Comparison of ENCODE assay signal across 24 cellular contexts in genomic region chr4:98352403-98352802, GRCh38.
DNase-seq lines count a peak whose midpoint lies in the region; ATAC-seq and TF ChIP-seq lines count a peak whose summit lies in the region.
"Had no signal": no experiment of that assay in that cellular context is flagged by ENCODE, and none has a peak within 500 bp of the region (broad histone marks: within the 10 kb centered on the region; RNA-seq: fewer than 3 reads in every experiment).

No MANE protein-coding gene starts in this region.

- peak overlapping the region; percentile 1 for H3K9ac ChIP-seq in SK-N-MC (ENCODE audit: insufficient read length)

- peak in 2 of 3 donors; percentile 36 to 45 for ATAC-seq in natural killer cell
- no peak for ATAC-seq in natural killer cell treated with Interleukin-12 subunit alpha and Interleukin-12 subunit beta and Interleukin-15 and Interleukin-18, amount 100 ng/mL, for 72 hours
- ATAC-seq: activated naive CD8-positive, alpha-beta T cell treated with anti-CD3 and anti-CD28 coated beads, Interleukin-2, amount 50 U/mL, for 24 hours; body of pancreas; stimulated activated naive CD8-positive, alpha-beta T cell treated with anti-CD3 and anti-CD28 coated beads, Interleukin-15, amount 100 ng/mL, for 72 hours had no signal

- H3K27ac Mint-ChIP-seq in natural killer cell (peak overlapping the region; percentile 66 to 77), endothelial cell (ENCODE audit: unreplicated experiment) (no peak overlapping the region)
- H3K27ac Mint-ChIP-seq in natural killer cell treated with Interleukin-12 subunit alpha and Interleukin-12 subunit beta and Interleukin-15 and Interleukin-18, amount 100 ng/mL, for 72 hours: peak overlapping the region in 1 of 2 donors; percentile 29
- H3K27ac Mint-ChIP-seq in activated naive CD4-positive, alpha-beta T cell treated with anti-CD3 and anti-CD28 coated beads, Interleukin-2, amount 10 ng/mL, durations not matched to agents 7 days and 5 days: no peak overlapping the region
- H3K27ac Mint-ChIP-seq: activated CD4-positive, alpha-beta memory T cell treated with anti-CD3 and anti-CD28 coated beads, Interleukin-2, amount 10 ng/mL, durations not matched to agents 7 days and 5 days; activated naive CD8-positive, alpha-beta T cell treated with anti-CD3 and anti-CD28 coated beads, Interleukin-2, amount 50 U/mL, for 24 hours; stimulated activated naive CD8-positive, alpha-beta T cell treated with anti-CD3 and anti-CD28 coated beads, Interleukin-15, amount 100 ng/mL, for 72 hours had no signal

- H3K9me3 Mint-ChIP-seq in natural killer cell (no peaks in the 10 kb centered on the region), endothelial cell (ENCODE audit: unreplicated experiment) (no peaks in the 10 kb centered on the region)
- peaks cover 4% of the 10 kb centered on the region for H3K9me3 Mint-ChIP-seq in natural killer cell treated with Interleukin-12 subunit alpha and Interleukin-12 subunit beta and Interleukin-15 and Interleukin-18, amount 100 ng/mL, for 72 hours
- peaks cover 11% of the 10 kb centered on the region for H3K9me3 Mint-ChIP-seq in activated naive CD4-positive, alpha-beta T cell treated with anti-CD3 and anti-CD28 coated beads, Interleukin-2, amount 10 ng/mL, durations not matched to agents 7 days and 5 days
- H3K9me3 Mint-ChIP-seq: stimulated activated naive CD8-positive, alpha-beta T cell treated with anti-CD3 and anti-CD28 coated beads, Interleukin-15, amount 100 ng/mL, for 72 hours had no signal

- H3K36me3 Mint-ChIP-seq in natural killer cell (no peaks in the 10 kb centered on the region), endothelial cell (ENCODE audit: low read depth, unreplicated experiment) (peaks cover 4% of the 10 kb centered on the region)
- H3K36me3 Mint-ChIP-seq in natural killer cell treated with Interleukin-12 subunit alpha and Interleukin-12 subunit beta and Interleukin-15 and Interleukin-18, amount 100 ng/mL, for 72 hours: peaks cover 13% of the 10 kb centered on the region
- H3K36me3 Mint-ChIP-seq in activated naive CD4-positive, alpha-beta T cell treated with anti-CD3 and anti-CD28 coated beads, Interleukin-2, amount 10 ng/mL, durations not matched to agents 7 days and 5 days: peaks cover 26% of the 10 kb centered on the region

- CTCF ChIA-PET in activated naive CD4-positive, alpha-beta T cell treated with anti-CD3 and anti-CD28 coated beads, Interleukin-2, amount 10 ng/mL, durations not matched to agents 7 days and 5 days (lab: Charles Lee): no interaction called here

- H3K36me3 ChIP-seq in SK-N-MC (ENCODE audit: insufficient read depth, low read length): no peaks in the 10 kb centered on the region
- H3K36me3 ChIP-seq: prostate gland had no signal

- intact Hi-C loops in natural killer cell (cut with micrococcal nuclease): loop anchor here (5.0 kb wide), 1 partner anchor 80 kb away; no protein-coding TSS in a partner anchor

- TF ChIP-seq CTCF in natural killer cell (IDR thresholded peaks at IDR 0.05): no peak
- no peak for TF ChIP-seq CTCF in fibroblast of pulmonary artery (IDR thresholded peaks at IDR 0.05; ENCODE audit: low read length, missing control alignments)
- TF ChIP-seq CTCF in endothelial cell (IDR thresholded peaks at IDR 0.05; ENCODE audit: unreplicated experiment): no peak

- no peaks in the 10 kb centered on the region for H3K9me3 ChIP-seq in SK-N-MC (ENCODE audit: low read depth, low read length)
- H3K9me3 ChIP-seq: body of pancreas, esophagus muscularis mucosa, prostate gland had no signal

- 0 out of 2 replicates have a peak overlapping the region, but pooled peaks have one; percentile 6 for H3K4me3 ChIP-seq in SK-N-MC
- H3K4me3 ChIP-seq in fibroblast of pulmonary artery (replicated peaks; ENCODE audit: low read depth, low read length): peak overlapping the region; percentile 15
- H3K4me3 ChIP-seq: body of pancreas, esophagus muscularis mucosa, prostate gland, tibial nerve had no signal

- DNase-seq in natural killer cell: no peak
- no peak for DNase-seq in natural killer cell treated with Interleukin-12 subunit alpha and Interleukin-12 subunit beta and Interleukin-15 and Interleukin-18, amount 100 ng/mL, for 72 hours (ENCODE audit: low spot score)
- DNase-seq in SK-N-MC (ENCODE audit: low read depth, low spot score): no peak
- DNase-seq in fibroblast of pulmonary artery (ENCODE audit: low read depth): peak; percentile 39
- no peak for DNase-seq in NCI-H187 (lab: John Stamatoyannopoulos, UW)
- no peak for DNase-seq in activated naive CD4-positive, alpha-beta T cell treated with anti-CD3 and anti-CD28 coated beads, Interleukin-2, amount 10 ng/mL, durations not matched to agents 7 days and 5 days
- no peak for DNase-seq in NCI-H1694 treated with DMSO at 0.1 percent for 48 hours (lab: John Stamatoyannopoulos, UW)
- DNase-seq in endothelial cell (ENCODE audit: low spot score): no peak
- DNase-seq: 8988T; activated CD4-positive, alpha-beta memory T cell treated with anti-CD3 and anti-CD28 coated beads, Interleukin-2, amount 10 ng/mL, durations not matched to agents 7 days and 5 days; activated effector memory CD4-positive, alpha-beta T cell treated with Interleukin-2 at 50 U/mL for 16 hours; activated naive CD8-positive, alpha-beta T cell treated with anti-CD3 and anti-CD28 coated beads, Interleukin-2, amount 50 U/mL, for 24 hours; body of pancreas; CD8-positive, alpha-beta memory T cell; effector memory CD4-positive, alpha-beta T cell; mammary epithelial cell; NCI-H1105 treated with DMSO at 0.1 percent for 48 hours; NCI-H2081 treated with DMSO at 0.1 percent for 48 hours; NCI-H446 treated with DMSO at 0.1 percent for 48 hours; stimulated activated CD4-positive, alpha-beta T cell treated with anti-CD3 and anti-CD28 coated beads, Interleukin-15, amount 100 ng/mL, for 24 hours; stimulated activated naive CD8-positive, alpha-beta T cell treated with anti-CD3 and anti-CD28 coated beads, Interleukin-15, amount 100 ng/mL, for 72 hours had no signal

- no peaks in the 10 kb centered on the region for H3K27me3 Mint-ChIP-seq in natural killer cell (ENCODE audit: low read depth in 2 of 2)
- no peaks in the 10 kb centered on the region for H3K27me3 Mint-ChIP-seq in natural killer cell treated with Interleukin-12 subunit alpha and Interleukin-12 subunit beta and Interleukin-15 and Interleukin-18, amount 100 ng/mL, for 72 hours
- H3K27me3 Mint-ChIP-seq in activated naive CD4-positive, alpha-beta T cell treated with anti-CD3 and anti-CD28 coated beads, Interleukin-2, amount 10 ng/mL, durations not matched to agents 7 days and 5 days: no peaks in the 10 kb centered on the region
- H3K27me3 Mint-ChIP-seq in endothelial cell (ENCODE audit: unreplicated experiment): no peaks in the 10 kb centered on the region
- H3K27me3 Mint-ChIP-seq: activated CD4-positive, alpha-beta memory T cell treated with anti-CD3 and anti-CD28 coated beads, Interleukin-2, amount 10 ng/mL, durations not matched to agents 7 days and 5 days; activated naive CD8-positive, alpha-beta T cell treated with anti-CD3 and anti-CD28 coated beads, Interleukin-2, amount 50 U/mL, for 24 hours; CD8-positive, alpha-beta memory T cell; stimulated activated naive CD8-positive, alpha-beta T cell treated with anti-CD3 and anti-CD28 coated beads, Interleukin-15, amount 100 ng/mL, for 72 hours had no signal

- H3K27ac ChIP-seq in SK-N-MC: peak overlapping the region; percentile 75
- H3K27ac ChIP-seq: body of pancreas, esophagus muscularis mucosa, prostate gland, tibial nerve had no signal

- H3K4me1 Mint-ChIP-seq in natural killer cell (peaks cover 25 to 27% of the 10 kb centered on the region in 2 donors), endothelial cell (ENCODE audit: unreplicated experiment) (no peaks in the 10 kb centered on the region)
- H3K4me1 Mint-ChIP-seq in natural killer cell treated with Interleukin-12 subunit alpha and Interleukin-12 subunit beta and Interleukin-15 and Interleukin-18, amount 100 ng/mL, for 72 hours (ENCODE audit: low read depth in 2 of 2): peaks cover 6 to 13% of the 10 kb centered on the region in 2 donors
- no peaks in the 10 kb centered on the region for H3K4me1 Mint-ChIP-seq in activated naive CD4-positive, alpha-beta T cell treated with anti-CD3 and anti-CD28 coated beads, Interleukin-2, amount 10 ng/mL, durations not matched to agents 7 days and 5 days
- H3K4me1 Mint-ChIP-seq: activated CD4-positive, alpha-beta memory T cell treated with anti-CD3 and anti-CD28 coated beads, Interleukin-2, amount 10 ng/mL, durations not matched to agents 7 days and 5 days; stimulated activated naive CD8-positive, alpha-beta T cell treated with anti-CD3 and anti-CD28 coated beads, Interleukin-15, amount 100 ng/mL, for 72 hours had no signal

- H3K4me3 Mint-ChIP-seq in natural killer cell (peak overlapping the region; percentile 65), endothelial cell (ENCODE audit: unreplicated experiment) (no peak overlapping the region)
- no peak overlapping the region for H3K4me3 Mint-ChIP-seq in natural killer cell treated with Interleukin-12 subunit alpha and Interleukin-12 subunit beta and Interleukin-15 and Interleukin-18, amount 100 ng/mL, for 72 hours
- H3K4me3 Mint-ChIP-seq in activated naive CD4-positive, alpha-beta T cell treated with anti-CD3 and anti-CD28 coated beads, Interleukin-2, amount 10 ng/mL, durations not matched to agents 7 days and 5 days: no peak overlapping the region
- H3K4me3 Mint-ChIP-seq: activated CD4-positive, alpha-beta memory T cell treated with anti-CD3 and anti-CD28 coated beads, Interleukin-2, amount 10 ng/mL, durations not matched to agents 7 days and 5 days; activated naive CD8-positive, alpha-beta T cell treated with anti-CD3 and anti-CD28 coated beads, Interleukin-2, amount 50 U/mL, for 24 hours; CD8-positive, alpha-beta memory T cell; stimulated activated naive CD8-positive, alpha-beta T cell treated with anti-CD3 and anti-CD28 coated beads, Interleukin-15, amount 100 ng/mL, for 72 hours had no signal

Comparison
In these comparisons a context has a peak if more than half of its experiments do, and no peak if none do; other contexts are left out.
1. ATAC-seq: peak in natural killer cell (2 of 3); none in natural killer cell treated with Interleukin-12 subunit alpha and Interleukin-12 subunit beta and Interleukin-15 and Interleukin-18, amount 100 ng/mL, for 72 hours (0 of 2).
2. H3K27ac Mint-ChIP-seq: peak in natural killer cell (2 of 2); none in activated naive CD4-positive, alpha-beta T cell treated with anti-CD3 and anti-CD28 coated beads, Interleukin-2, amount 10 ng/mL, durations not matched to agents 7 days and 5 days (single experiment) and endothelial cell (single experiment).